8 cellular contexts compared by ENCODE assay signal in the genomic region with DNA sequence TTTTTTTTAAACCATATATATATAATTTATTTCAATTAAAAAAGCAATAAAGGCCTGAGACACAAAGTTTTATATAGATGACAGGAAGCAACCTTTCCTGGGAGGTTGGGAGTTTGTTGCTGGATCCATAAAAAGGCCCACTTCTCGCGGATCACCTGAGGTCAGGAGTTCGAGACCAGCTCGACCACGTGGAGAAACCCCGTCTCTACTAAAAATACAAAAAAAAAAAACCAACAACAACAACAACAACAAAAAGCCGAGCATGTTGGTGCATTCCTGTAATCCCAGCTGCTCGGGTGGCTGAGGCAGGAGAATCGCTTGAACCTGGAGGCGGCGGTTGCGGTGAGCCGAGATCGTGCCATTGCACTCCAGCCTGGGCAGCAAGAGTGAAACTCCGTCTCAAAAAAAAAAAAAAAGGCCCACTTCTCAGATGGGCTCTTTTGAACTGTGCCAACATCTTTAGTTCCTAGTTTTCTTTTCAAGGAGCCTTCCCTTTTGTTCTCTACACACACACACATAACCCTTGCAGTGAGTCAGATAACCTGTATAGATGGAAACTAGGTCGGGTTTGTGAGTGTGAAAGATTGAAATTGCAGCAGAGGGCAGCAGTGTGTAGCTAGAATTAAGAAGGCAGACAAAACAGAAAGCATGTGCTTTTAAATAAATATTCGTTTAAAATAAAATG. TPM values are rescaled to one million over a fixed set of nuclear protein-coding genes. Genes with fewer than 3 reads are reported as not detected.
DNase-seq lines count a peak whose midpoint lies in the region; ATAC-seq lines count a peak whose summit lies in the region.

No MANE protein-coding gene starts in this region.

- peak; percentile 87 to 93 for DNase-seq in AML-193 (lab: John Stamatoyannopoulos, UW)
- DNase-seq in NCI-H460 (ENCODE audit: extremely low read depth, low read depth) = peak; percentile 80
- peak; percentile 25 for DNase-seq in activated CD4-positive, alpha-beta T cell treated with anti-CD3 and anti-CD28 coated beads for 1 hour
- DNase-seq in midbrain (lab: John Stamatoyannopoulos, UW) = peak; percentile 19
- peak; percentile 71 for DNase-seq in stromal cell of bone marrow (ENCODE audit: low read depth)

- no peak overlapping the region for H3K9ac ChIP-seq in endocrine pancreas (ENCODE audit: control insufficient read depth, insufficient read depth, low read length)

- H3K36me3 ChIP-seq in endocrine pancreas (ENCODE audit: control insufficient read depth, insufficient read depth, low read length) = no peaks in the 10 kb centered on the region

- peaks cover 14% of the 10 kb centered on the region for H3K4me1 ChIP-seq in endocrine pancreas (ENCODE audit: control insufficient read depth, insufficient read depth, low read length)

- no peaks in the 10 kb centered on the region for H3K9me3 ChIP-seq in endocrine pancreas (ENCODE audit: control insufficient read depth, low read length)

- peak overlapping the region; percentile 74 for H3K4me3 ChIP-seq in endocrine pancreas (ENCODE audit: control insufficient read depth, insufficient read depth, low read length)

- H3K27me3 ChIP-seq in endocrine pancreas (ENCODE audit: control insufficient read depth, insufficient read depth, low read length) = no peaks in the 10 kb centered on the region

- peak; percentile 37 for ATAC-seq in GM18520 (IDR thresholded peaks at IDR 0.05; ENCODE audit: unreplicated experiment)
- ATAC-seq in HG03342 (IDR thresholded peaks at IDR 0.05; ENCODE audit: unreplicated experiment) = peak; percentile 50

RNA-seq across cellular contexts. Expression of a gene that starts 1.2 kb away (rescaled TPM):
- total RNA-seq in NCI-H460 (2014; rRNA removed; shearing (Covaris generic)) = 10.7 and 14.4 TPM in 2 replicates
- polyA plus RNA-seq in NCI-H460 (2014; cell fraction: nucleus; rRNA removed) = 11.2 and 15.2 TPM in 2 replicates

Comparison
In these comparisons a context has a peak if more than half of its experiments do, and no peak if none do; other contexts are left out.
1. Peak in every context shown above with its lines: DNase-seq, ATAC-seq and H3K4me3 ChIP-seq.
2. DNase-seq: peak in every context shown above with its lines; median percentile 90 in AML-193; 80 in NCI-H460; 71 in stromal cell of bone marrow; 25 in activated CD4-positive, alpha-beta T cell treated with anti-CD3 and anti-CD28 coated beads for 1 hour; 19 in midbrain.